3 cellular contexts compared by ENCODE assay signal in genomic region chr6:147234685-147235084, GRCh38.
TF ChIP-seq lines count a peak whose summit lies in the region.

No MANE protein-coding gene starts in this region.

TF ChIP-seq in A549, 52 proteins besides CTCF, POLR2A, EP300 and RAD21:
- TF ChIP-seq MYC (IDR thresholded peaks at IDR 0.05; ENCODE audit: borderline replicate concordance, low read length): no peak
- no peak for TF ChIP-seq EHMT2 (IDR thresholded peaks at IDR 0.05; ENCODE audit: low read depth)
- no peak for TF ChIP-seq GATA3 (IDR thresholded peaks at IDR 0.05; ENCODE audit: borderline replicate concordance)
- TF ChIP-seq MAFK (IDR thresholded peaks at IDR 0.05; ENCODE audit: partially characterized antibody): peak; percentile 87

TF ChIP-seq in K562, 482 proteins besides CTCF, POLR2A, EP300 and RAD21 (continues in another document):
- TF ChIP-seq HOMEZ (CRISPR knock-in tag; IDR thresholded peaks at IDR 0.05) (no peak), SMAD1 (IDR thresholded peaks at IDR 0.05; ENCODE audit: low read depth, low read length, partially characterized antibody) (no peak), TFAP4 (CRISPR knock-in tag; IDR thresholded peaks at IDR 0.05; ENCODE audit: borderline replicate concordance) (no peak), ELK1 (CRISPR knock-in tag; IDR thresholded peaks at IDR 0.05) (no peak), ZBTB1 (CRISPR knock-in tag; IDR thresholded peaks at IDR 0.05; ENCODE audit: borderline replicate concordance, low read depth) (no peak), KDM2B (CRISPR knock-in tag; IDR thresholded peaks at IDR 0.05) (no peak), MAFG (tag; conservative IDR thresholded peaks at IDR 0.05) (peak; percentile 83), ZFP91 (CRISPR knock-in tag; IDR thresholded peaks at IDR 0.05) (no peak), BRF2 (IDR thresholded peaks at IDR 0.05; ENCODE audit: borderline replicate concordance, insufficient read depth, insufficient read length) (no peak), MEF2A (IDR thresholded peaks at IDR 0.05; ENCODE audit: control insufficient read depth, low read depth, low read length) (no peak), ZNF140 (CRISPR knock-in tag; IDR thresholded peaks at IDR 0.05) (no peak), ZNF143 (CRISPR knock-in tag; IDR thresholded peaks at IDR 0.05) (no peak), PREB (CRISPR knock-in tag; IDR thresholded peaks at IDR 0.05) (no peak), MYBL2 (IDR thresholded peaks at IDR 0.05; ENCODE audit: low read depth) (no peak), MYBL2 (CRISPR knock-in tag; IDR thresholded peaks at IDR 0.05; ENCODE audit: borderline replicate concordance) (no peak), ZNF316 (IDR thresholded peaks at IDR 0.05) (peak; percentile 95), ESRRB (CRISPR knock-in tag; IDR thresholded peaks at IDR 0.05; ENCODE audit: borderline replicate concordance) (no peak), ZNF707 (CRISPR knock-in tag; conservative IDR thresholded peaks at IDR 0.05) (no peak), ARID3B (CRISPR knock-in tag; IDR thresholded peaks at IDR 0.05; ENCODE audit: borderline replicate concordance) (no peak), SRSF9 (IDR thresholded peaks at IDR 0.05; ENCODE audit: borderline replicate concordance, low read depth, low read length) (no peak)

TF ChIP-seq in H1, 55 proteins besides CTCF, POLR2A, EP300 and RAD21:
- TF ChIP-seq MAFK (IDR thresholded peaks at IDR 0.05; ENCODE audit: low read depth, low read length): peak; percentile 68
- no peak for TF ChIP-seq CBX5 (IDR thresholded peaks at IDR 0.05; ENCODE audit: low read depth, low read length)
